Comparison of ENCODE assay signal across 14 cellular contexts in genomic region chr2:241087420-241088268, GRCh38. TPM values are rescaled to one million over a fixed set of nuclear protein-coding genes. Genes with fewer than 3 reads are reported as not detected.
DNase-seq lines count a peak whose midpoint lies in the region; ATAC-seq, FAIRE-seq and TF ChIP-seq lines count a peak whose summit lies in the region.
"Had no signal": no experiment of that assay in that cellular context is flagged by ENCODE, and none has a peak within 500 bp of the region (broad histone marks: within the 10 kb centered on the region; RNA-seq: fewer than 3 reads in every experiment).

No MANE protein-coding gene starts in this region.

- H3K27me3 ChIP-seq in prostate gland (replicated peaks; ENCODE audit: insufficient read depth) (no peaks in the 10 kb centered on the region), upper lobe of right lung (no peaks in the 10 kb centered on the region)
- H3K27me3 ChIP-seq: left lung, SJCRH30, tibial artery had no signal

- TF ChIP-seq CTCF in prostate gland (IDR thresholded peaks at IDR 0.05) (no peak), upper lobe of right lung (IDR thresholded peaks at IDR 0.05) (no peak)

- no peak for TF ChIP-seq POLR2A in prostate gland (IDR thresholded peaks at IDR 0.05)

- FAIRE-seq in GM18507 (lab: Jason Lieb, UNC): peak; percentile 91

- H3K9me3 ChIP-seq in prostate gland: no peaks in the 10 kb centered on the region
- H3K9me3 ChIP-seq in upper lobe of right lung: no peaks in the 10 kb centered on the region
- H3K9me3 ChIP-seq: left lung, SJCRH30, tibial artery had no signal

- H3K4me1 ChIP-seq in prostate gland (replicated peaks) (peaks cover 8% of the 10 kb centered on the region), upper lobe of right lung (no peaks in the 10 kb centered on the region)
- H3K4me1 ChIP-seq: left lung, SJCRH30, tibial artery had no signal

- peaks cover 0 to 6% of the 10 kb centered on the region in 2 donors for H3K36me3 ChIP-seq in prostate gland
- H3K36me3 ChIP-seq in upper lobe of right lung: peaks cover 69% of the 10 kb centered on the region

- H3K4me3 ChIP-seq in prostate gland (no peak overlapping the region), upper lobe of right lung (no peak overlapping the region)
- H3K4me3 ChIP-seq: GM23248, left lung, SJCRH30, tibial artery had no signal

- WGBS in prostate gland: 95% methylated on average over 29 of the region's 29 CpGs

- intact Hi-C loops in prostate gland (cut with DNase I) (no loop called here), upper lobe of right lung (cut with DNase I) (no loop called here)

- no peak overlapping the region for H3K27ac ChIP-seq in prostate gland
- no peak overlapping the region for H3K27ac ChIP-seq in upper lobe of right lung
- H3K27ac ChIP-seq: GM23248, SJCRH30, tibial artery had no signal

- DNase-seq in GM18507 (ENCODE audit: extremely low spot score, insufficient read length, low read depth) (peak; percentile 54), iris pigment epithelial cell (ENCODE audit: low read depth) (peak; percentile 20), prostate gland (ENCODE audit: low spot score) (no peak), hepatic stellate cell (ENCODE audit: low spot score) (no peak), upper lobe of right lung (no peak), DMS 273 treated with DMSO at 0.1 percent for 48 hours (lab: John Stamatoyannopoulos, UW) (no peak)
- DNase-seq: GM23248, KBM-7, left lung, NCI-H2029, SJCRH30 had no signal

- peak; percentile 55 for ATAC-seq in GM19467 (IDR thresholded peaks at IDR 0.05; ENCODE audit: unreplicated experiment)
- ATAC-seq in HG03045 (IDR thresholded peaks at IDR 0.05; ENCODE audit: unreplicated experiment): peak; percentile 77
- ATAC-seq in upper lobe of right lung: no peak
- ATAC-seq: left lung had no signal

RNA-seq across cellular contexts. Expression of gene MTERF4, which starts 14.4 kb away (rescaled TPM):
- 10 to 100 TPM; 91.3 to 98.5 TPM for total RNA-seq in prostate gland
- 34.6 TPM for total RNA-seq in upper lobe of right lung

Comparison
In these comparisons a context has a peak if more than half of its experiments do, and no peak if none do; other contexts are left out.
1. DNase-seq: peak in GM18507 (single experiment) and iris pigment epithelial cell (single experiment); none in prostate gland (single experiment), hepatic stellate cell (single experiment), upper lobe of right lung (single experiment) and DMS 273 treated with DMSO at 0.1 percent for 48 hours (single experiment).